Comparison of ENCODE assay signal across 2 cellular contexts in the genomic region with DNA sequence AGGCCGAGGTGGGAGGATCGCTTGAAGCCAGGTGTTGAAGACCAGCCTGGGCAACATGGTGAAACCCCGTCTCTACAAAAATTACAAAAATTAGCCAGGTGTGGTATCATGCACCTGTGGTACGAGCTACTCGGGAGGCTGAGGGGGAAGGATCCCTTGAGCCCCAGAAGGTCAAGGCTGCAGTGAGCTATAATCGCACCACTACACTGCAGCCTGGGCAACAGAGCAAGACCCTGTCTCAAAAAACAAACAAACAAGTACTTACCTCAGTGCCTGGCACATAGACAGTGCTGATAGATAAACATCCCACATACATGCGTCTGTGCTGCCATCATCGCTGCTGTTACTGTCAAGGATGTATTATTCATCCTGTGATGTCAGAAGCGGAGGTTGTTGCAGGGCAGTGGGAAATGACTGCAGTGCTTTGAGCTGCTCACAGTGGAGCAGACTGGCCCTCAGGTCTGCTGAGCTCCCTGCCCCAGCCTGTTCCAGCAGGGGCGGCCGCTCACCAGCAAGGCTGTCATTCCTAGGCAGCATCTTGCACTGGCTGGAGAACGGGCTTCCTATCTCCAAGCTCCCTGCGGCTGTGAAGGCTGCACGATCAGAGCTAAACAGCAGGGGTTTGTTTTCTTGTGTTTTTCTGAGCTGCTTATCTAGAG.
TF ChIP-seq lines count a peak whose summit lies in the region.

No MANE protein-coding gene starts in this region.

TF ChIP-seq in SK-N-SH treated with all-trans-retinoic acid at 6 μM for 48 hours, 23 proteins besides CTCF, POLR2A, EP300 and RAD21 (continued from another document):
- TF ChIP-seq TOX (CRISPR knock-in tag; IDR thresholded peaks at IDR 0.05; ENCODE audit: borderline replicate concordance): no peak

TF ChIP-seq in SK-N-SH, 30 proteins besides CTCF, POLR2A, EP300 and RAD21 (continued from another document):
- TF ChIP-seq, protein P1, sequence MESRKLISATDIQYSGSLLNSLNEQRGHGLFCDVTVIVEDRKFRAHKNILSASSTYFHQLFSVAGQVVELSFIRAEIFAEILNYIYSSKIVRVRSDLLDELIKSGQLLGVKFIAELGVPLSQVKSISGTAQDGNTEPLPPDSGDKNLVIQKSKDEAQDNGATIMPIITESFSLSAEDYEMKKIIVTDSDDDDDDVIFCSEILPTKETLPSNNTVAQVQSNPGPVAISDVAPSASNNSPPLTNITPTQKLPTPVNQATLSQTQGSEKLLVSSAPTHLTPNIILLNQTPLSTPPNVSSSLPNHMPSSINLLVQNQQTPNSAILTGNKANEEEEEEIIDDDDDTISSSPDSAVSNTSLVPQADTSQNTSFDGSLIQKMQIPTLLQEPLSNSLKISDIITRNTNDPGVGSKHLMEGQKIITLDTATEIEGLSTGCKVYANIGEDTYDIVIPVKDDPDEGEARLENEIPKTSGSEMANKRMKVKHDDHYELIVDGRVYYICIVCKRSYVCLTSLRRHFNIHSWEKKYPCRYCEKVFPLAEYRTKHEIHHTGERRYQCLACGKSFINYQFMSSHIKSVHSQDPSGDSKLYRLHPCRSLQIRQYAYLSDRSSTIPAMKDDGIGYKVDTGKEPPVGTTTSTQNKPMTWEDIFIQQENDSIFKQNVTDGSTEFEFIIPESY (IDR thresholded peaks at IDR 0.05; ENCODE audit: borderline replicate concordance, low read depth): no peak
- TF ChIP-seq EZH2phosphoT487 (IDR thresholded peaks at IDR 0.05; ENCODE audit: borderline replicate concordance, low read depth): no peak
- TF ChIP-seq TCF12 (IDR thresholded peaks at IDR 0.05): no peak
- TF ChIP-seq, protein P2, sequence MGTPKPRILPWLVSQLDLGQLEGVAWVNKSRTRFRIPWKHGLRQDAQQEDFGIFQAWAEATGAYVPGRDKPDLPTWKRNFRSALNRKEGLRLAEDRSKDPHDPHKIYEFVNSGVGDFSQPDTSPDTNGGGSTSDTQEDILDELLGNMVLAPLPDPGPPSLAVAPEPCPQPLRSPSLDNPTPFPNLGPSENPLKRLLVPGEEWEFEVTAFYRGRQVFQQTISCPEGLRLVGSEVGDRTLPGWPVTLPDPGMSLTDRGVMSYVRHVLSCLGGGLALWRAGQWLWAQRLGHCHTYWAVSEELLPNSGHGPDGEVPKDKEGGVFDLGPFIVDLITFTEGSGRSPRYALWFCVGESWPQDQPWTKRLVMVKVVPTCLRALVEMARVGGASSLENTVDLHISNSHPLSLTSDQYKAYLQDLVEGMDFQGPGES (IDR thresholded peaks at IDR 0.05; ENCODE audit: low read depth, low read length): no peak
- no peak for TF ChIP-seq YY1 (IDR thresholded peaks at IDR 0.05; ENCODE audit: low read depth)
- TF ChIP-seq MEF2A (IDR thresholded peaks at IDR 0.05; ENCODE audit: borderline replicate concordance, low read depth): no peak
- no peak for TF ChIP-seq POLR2AphosphoS5 (IDR thresholded peaks at IDR 0.05; ENCODE audit: low read depth, low read length)
- TF ChIP-seq NRF1 (IDR thresholded peaks at IDR 0.05; ENCODE audit: low read depth, low read length): no peak
- TF ChIP-seq, protein P3, sequence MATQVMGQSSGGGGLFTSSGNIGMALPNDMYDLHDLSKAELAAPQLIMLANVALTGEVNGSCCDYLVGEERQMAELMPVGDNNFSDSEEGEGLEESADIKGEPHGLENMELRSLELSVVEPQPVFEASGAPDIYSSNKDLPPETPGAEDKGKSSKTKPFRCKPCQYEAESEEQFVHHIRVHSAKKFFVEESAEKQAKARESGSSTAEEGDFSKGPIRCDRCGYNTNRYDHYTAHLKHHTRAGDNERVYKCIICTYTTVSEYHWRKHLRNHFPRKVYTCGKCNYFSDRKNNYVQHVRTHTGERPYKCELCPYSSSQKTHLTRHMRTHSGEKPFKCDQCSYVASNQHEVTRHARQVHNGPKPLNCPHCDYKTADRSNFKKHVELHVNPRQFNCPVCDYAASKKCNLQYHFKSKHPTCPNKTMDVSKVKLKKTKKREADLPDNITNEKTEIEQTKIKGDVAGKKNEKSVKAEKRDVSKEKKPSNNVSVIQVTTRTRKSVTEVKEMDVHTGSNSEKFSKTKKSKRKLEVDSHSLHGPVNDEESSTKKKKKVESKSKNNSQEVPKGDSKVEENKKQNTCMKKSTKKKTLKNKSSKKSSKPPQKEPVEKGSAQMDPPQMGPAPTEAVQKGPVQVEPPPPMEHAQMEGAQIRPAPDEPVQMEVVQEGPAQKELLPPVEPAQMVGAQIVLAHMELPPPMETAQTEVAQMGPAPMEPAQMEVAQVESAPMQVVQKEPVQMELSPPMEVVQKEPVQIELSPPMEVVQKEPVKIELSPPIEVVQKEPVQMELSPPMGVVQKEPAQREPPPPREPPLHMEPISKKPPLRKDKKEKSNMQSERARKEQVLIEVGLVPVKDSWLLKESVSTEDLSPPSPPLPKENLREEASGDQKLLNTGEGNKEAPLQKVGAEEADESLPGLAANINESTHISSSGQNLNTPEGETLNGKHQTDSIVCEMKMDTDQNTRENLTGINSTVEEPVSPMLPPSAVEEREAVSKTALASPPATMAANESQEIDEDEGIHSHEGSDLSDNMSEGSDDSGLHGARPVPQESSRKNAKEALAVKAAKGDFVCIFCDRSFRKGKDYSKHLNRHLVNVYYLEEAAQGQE (IDR thresholded peaks at IDR 0.05; ENCODE audit: low read depth, low read length): no peak
- no peak for TF ChIP-seq SMC3 (IDR thresholded peaks at IDR 0.05; ENCODE audit: low read depth, low read length)
